Comparison of ENCODE assay signal across 6 cellular contexts in the genomic region with DNA sequence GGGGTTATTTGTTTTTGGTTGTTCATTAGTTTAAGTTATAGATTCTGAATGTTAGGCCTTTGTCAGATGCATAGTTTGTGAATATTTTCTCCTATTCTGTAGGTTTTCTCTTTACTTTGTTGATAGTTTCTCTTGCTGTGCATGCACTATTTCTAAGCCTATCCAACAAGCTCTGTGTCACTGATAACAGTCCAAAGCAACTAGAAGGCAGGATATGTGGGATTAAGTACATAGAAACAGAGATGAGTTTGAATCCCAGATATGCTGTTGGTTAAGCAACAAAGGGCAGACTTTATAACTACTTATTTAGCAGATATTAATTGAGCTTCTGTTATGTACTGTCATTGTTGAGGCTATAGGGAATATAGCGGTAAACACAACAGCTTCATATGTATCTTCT.
"Had no signal": no experiment of that assay in that cellular context is flagged by ENCODE, and none has a peak within 500 bp of the region (broad histone marks: within the 10 kb centered on the region; RNA-seq: fewer than 3 reads in every experiment).

No MANE protein-coding gene starts in this region.

- H3K4me1 ChIP-seq: HAP-1 had no signal

- H3K9ac ChIP-seq: GM23248 had no signal

- H3K9me3 ChIP-seq: HAP-1 had no signal

- H3K36me3 ChIP-seq: HAP-1 had no signal

- DNase-seq: GM23248, GOT3, H7, HFFc6 had no signal

- H3K27ac ChIP-seq: GM23248, HL-60 had no signal

- H3K4me3 ChIP-seq: GM23248, HAP-1 had no signal

- H2AFZ ChIP-seq: GM23248 had no signal
